ENCODE assay signal across 8 cellular contexts in genomic region chr11:116454020-116454645, GRCh38.
DNase-seq lines count a peak whose midpoint lies in the region; ATAC-seq and TF ChIP-seq lines count a peak whose summit lies in the region.

No MANE protein-coding gene starts in this region.

- no peak overlapping the region for H3K56ac ChIP-seq in H9 (ENCODE audit: insufficient read length, low read depth, low read length)

- no peaks in the 10 kb centered on the region for H3K79me2 ChIP-seq in H9 (ENCODE audit: insufficient read depth, low read length)

- H3K4me3 Mint-ChIP-seq in Calu3 (ENCODE audit: low read depth, unreplicated experiment) (no peak overlapping the region), H9 (no peak overlapping the region)
- H3K4me3 Mint-ChIP-seq in naive thymus-derived CD8-positive, alpha-beta T cell: no peak overlapping the region

- H3K14ac ChIP-seq in H9 (ENCODE audit: insufficient read depth, low read length): no peak overlapping the region

- H3K36me3 Mint-ChIP-seq in Calu3 (ENCODE audit: insufficient read depth, unreplicated experiment) (no peaks in the 10 kb centered on the region), H9 (ENCODE audit: insufficient read depth in 1 of 3, low read depth in 3 of 3) (peaks cover 10 to 23% (median 15%) of the 10 kb centered on the region in 3 experiments)
- peaks cover 0 to 3% (median 0%) of the 10 kb centered on the region in 3 donors for H3K36me3 Mint-ChIP-seq in naive thymus-derived CD8-positive, alpha-beta T cell

- no peak overlapping the region for H4K91ac ChIP-seq in H9 (ENCODE audit: insufficient read length, low read depth, low read length)

- CTCF ChIA-PET in Calu3 (lab: Charles Lee): interaction anchor here (0.8 to 1.9 kb wide), 3 partner anchors 13 to 188 kb away, joined by 3 to 10 read pairs (median 5); no protein-coding TSS in a partner anchor

- H2BK5ac ChIP-seq in H9 (ENCODE audit: insufficient read length, low read length): no peak overlapping the region

- no peak overlapping the region for H4K8ac ChIP-seq in H9 (replicated peaks; ENCODE audit: insufficient read length, low read depth, low read length)

- POLR2A ChIA-PET in naive thymus-derived CD8-positive, alpha-beta T cell (lab: Charles Lee): no interaction called here

- no CpG with 5 or more reads among the region's 9 CpGs for WGBS in H9 (ENCODE audit: extremely low coverage, insufficient read length, low lambda C conversion rate)

- H3K9me3 Mint-ChIP-seq in Calu3 (ENCODE audit: low read depth, unreplicated experiment) (peaks cover 3% of the 10 kb centered on the region), H9 (peaks cover 25 to 26% of the 10 kb centered on the region in 2 experiments)
- peaks cover 0 to 20% (median 5%) of the 10 kb centered on the region in 9 donors for H3K9me3 Mint-ChIP-seq in naive thymus-derived CD8-positive, alpha-beta T cell

- H2BK12ac ChIP-seq in H9 (ENCODE audit: insufficient read length, low read depth, low read length): no peak overlapping the region

- no peak overlapping the region for H3K23ac ChIP-seq in H9 (ENCODE audit: insufficient read length, low read depth, low read length)

- no TSS peak for BruUV-seq in Calu3 (replicated peaks; lab: Mats Ljungman, UMichigan)

- H3K27me3 Mint-ChIP-seq in Calu3 (ENCODE audit: unreplicated experiment) (peaks cover 15% of the 10 kb centered on the region), H9 (ENCODE audit: low read depth) (peaks cover 7% of the 10 kb centered on the region)
- peaks cover 4 to 33% (median 8%) of the 10 kb centered on the region in 5 donors for H3K27me3 Mint-ChIP-seq in naive thymus-derived CD8-positive, alpha-beta T cell

- DNase-seq in Calu3: peak; percentile 56
- DNase-seq in H9: peak; percentile 80
- peak; percentile 62 for DNase-seq in OCI-M1 (lab: John Stamatoyannopoulos, UW)
- peak; percentile 67 for DNase-seq in ecto neural progenitor cell (ENCODE audit: low spot score)
- DNase-seq in mucosa of gallbladder (ENCODE audit: low spot score): peak; percentile 48
- no peak for DNase-seq in naive thymus-derived CD8-positive, alpha-beta T cell
- no peak for DNase-seq in 8988T

- H3K79me1 ChIP-seq in H9 (ENCODE audit: insufficient read depth, low read depth, low read length, poor library complexity, severe bottlenecking): no peaks in the 10 kb centered on the region

- no peak overlapping the region for H3K18ac ChIP-seq in H9 (ENCODE audit: insufficient read length, low read depth, low read length)

- H4K5ac ChIP-seq in H9 (ENCODE audit: insufficient read length, low read depth, low read length): no peak overlapping the region

- H2BK15ac ChIP-seq in H9 (ENCODE audit: low read depth, low read length): no peak overlapping the region

- no peaks in the 10 kb centered on the region for H3K27me3 ChIP-seq in H9 (ENCODE audit: insufficient read depth, low read length)

- H3K9me3 ChIP-seq in H9 (ENCODE audit: control insufficient read depth, low read depth, low read length): peaks cover 4% of the 10 kb centered on the region

- H2AK5ac ChIP-seq in H9 (ENCODE audit: insufficient read length, low read length): no peak overlapping the region

- no peak overlapping the region for H3K4me2 ChIP-seq in H9 (ENCODE audit: insufficient read depth, insufficient read length, low read length)

- no peaks in the 10 kb centered on the region for H4K20me1 ChIP-seq in H9 (ENCODE audit: control insufficient read depth, insufficient read depth, insufficient read length)

- no peak for ATAC-seq in naive thymus-derived CD8-positive, alpha-beta T cell
- no peak for ATAC-seq in HG03460 (IDR thresholded peaks at IDR 0.05; ENCODE audit: unreplicated experiment)

- no peak overlapping the region for H3K9ac ChIP-seq in H9 (ENCODE audit: extremely low read depth, insufficient read length, low read length)

- no peak overlapping the region for H3K27ac Mint-ChIP-seq in Calu3 (ENCODE audit: unreplicated experiment)
- H3K27ac Mint-ChIP-seq in H9: peak overlapping the region in 1 of 3 experiments; percentile 10; a peak in 1 of 7 replicates
- H3K27ac Mint-ChIP-seq in naive thymus-derived CD8-positive, alpha-beta T cell: no peak overlapping the region

- no peaks in the 10 kb centered on the region for H3K23me2 ChIP-seq in H9 (ENCODE audit: insufficient read length, low read depth, low read length, poor library complexity, severe bottlenecking)

- intact Hi-C loops in Calu3 (cut with micrococcal nuclease; ENCODE audit: unreplicated experiment): loop anchor here (1.0 to 5.0 kb wide), 2 partner anchors 45 to 188 kb away; no protein-coding TSS in a partner anchor

- H3K4ac ChIP-seq in H9 (ENCODE audit: low read depth, low read length): no peak overlapping the region

- TF ChIP-seq CTCF in Calu3 (IDR thresholded peaks at IDR 0.05; ENCODE audit: unreplicated experiment) (peak; percentile 30), H9 (conservative IDR thresholded peaks at IDR 0.05) (peak; percentile 75)

- H2BK120ac ChIP-seq in H9 (ENCODE audit: low read depth, low read length, poor library complexity, severe bottlenecking): no peak overlapping the region

- no peak overlapping the region for H3T11ph ChIP-seq in H9 (ENCODE audit: low read length)

- H3K4me1 Mint-ChIP-seq in Calu3 (ENCODE audit: low read depth, unreplicated experiment) (no peaks in the 10 kb centered on the region), H9 (peaks cover 54 to 63% of the 10 kb centered on the region in 2 experiments)
- peaks cover 0 to 2% (median 0%) of the 10 kb centered on the region in 4 donors for H3K4me1 Mint-ChIP-seq in naive thymus-derived CD8-positive, alpha-beta T cell

- no peak overlapping the region for H3K27ac ChIP-seq in H9 (ENCODE audit: insufficient read length, low read depth, low read length)

- H2BK20ac ChIP-seq in H9 (ENCODE audit: low read depth, low read length, poor library complexity, severe bottlenecking): no peak overlapping the region

- peaks cover 3% of the 10 kb centered on the region; the same call in 1 of the 2 replicates for H3K4me1 ChIP-seq in H9 (ENCODE audit: insufficient read depth, low read length)

- no peak overlapping the region for H2AFZ ChIP-seq in H9 (ENCODE audit: low read length)

Comparison
In these comparisons a context has a peak if more than half of its experiments do, and no peak if none do; other contexts are left out.
1. DNase-seq: peak in Calu3 (single experiment), H9 (single experiment), OCI-M1 (single experiment), ecto neural progenitor cell (single experiment) and mucosa of gallbladder (single experiment); none in naive thymus-derived CD8-positive, alpha-beta T cell (0 of 10) and 8988T (single experiment).